1 cellular context compared by ENCODE assay signal in genomic region chr1:204713541-204713940, GRCh38.
TF ChIP-seq lines count a peak whose summit lies in the region.

No MANE protein-coding gene starts in this region.

TF ChIP-seq in GM12878, 131 proteins besides CTCF, POLR2A, EP300 and RAD21 (continued from another document):
- TF ChIP-seq MYC (IDR thresholded peaks at IDR 0.05; ENCODE audit: insufficient read depth, insufficient read length, insufficient replicate concordance, low read length, severe bottlenecking), result no peak
- TF ChIP-seq CBX5 (IDR thresholded peaks at IDR 0.05; ENCODE audit: low read depth), result no peak
